In the genomic region with DNA sequence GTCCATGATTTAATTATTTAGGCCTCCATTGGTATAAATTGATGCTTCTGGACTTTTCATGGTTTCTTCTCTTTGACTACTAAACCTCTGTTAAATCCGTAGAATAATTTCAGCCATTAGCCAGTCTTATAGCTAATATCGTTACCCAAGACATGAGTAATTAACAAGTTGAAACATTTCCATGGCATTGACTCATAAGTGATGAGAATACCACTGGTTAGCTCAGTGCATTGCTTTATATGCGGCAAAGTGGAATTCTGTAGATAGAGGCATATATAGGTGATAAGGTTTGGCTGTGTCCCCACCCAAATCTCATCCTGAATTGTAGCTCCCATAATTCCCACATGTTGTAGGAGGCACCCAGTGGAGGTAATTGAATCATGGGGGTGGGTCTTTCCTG, we compare ENCODE assay signal across 27 cellular contexts.
"Had no signal": no experiment of that assay in that cellular context is flagged by ENCODE, and none has a peak within 500 bp of the region (broad histone marks: within the 10 kb centered on the region; RNA-seq: fewer than 3 reads in every experiment).

No MANE protein-coding gene starts in this region.

- H3K9me3 Mint-ChIP-seq: activated CD4-positive, alpha-beta memory T cell treated with anti-CD3 and anti-CD28 coated beads for 36 hours; activated CD4-positive, alpha-beta T cell treated with anti-CD3 and anti-CD28 coated beads, Interleukin-2, amount 10 ng/mL, durations not matched to agents 24 days and 14 days; activated naive CD4-positive, alpha-beta T cell treated with anti-CD3 and anti-CD28 coated beads, Interleukin-2, amount 10 ng/mL, durations not matched to agents 7 days and 5 days; activated naive CD4-positive, alpha-beta T cell treated with anti-CD3 and anti-CD28 coated beads, Interleukin-2, amount 50 U/mL, for 72 hours; activated naive CD8-positive, alpha-beta T cell treated with anti-CD3 and anti-CD28 coated beads, Interleukin-2, amount 10 ng/mL, durations not matched to agents 7 days and 5 days; activated T-helper 1 cell treated with anti-CD3 and anti-CD28 coated beads, Interleukin-12 subunit alpha, Interleukin-12 subunit beta, Interleukin-2, Interleukin-4 antibody, amounts not matched to agents 30 ng/mL and 10 ng/mL and 1 ng/mL, durations not matched to agents 14 hours and 24 hours and 36 hours; brain; effector memory CD8-positive, alpha-beta T cell had no signal

- H3K27me3 Mint-ChIP-seq: activated CD4-positive, alpha-beta memory T cell treated with anti-CD3 and anti-CD28 coated beads for 36 hours; activated CD4-positive, alpha-beta T cell treated with anti-CD3 and anti-CD28 coated beads for 36 hours; activated CD4-positive, alpha-beta T cell treated with anti-CD3 and anti-CD28 coated beads, Interleukin-2, amount 10 ng/mL, durations not matched to agents 24 days and 14 days; activated CD8-positive, alpha-beta memory T cell treated with anti-CD3 and anti-CD28 coated beads, Interleukin-2, amount 10 ng/mL, durations not matched to agents 7 days and 5 days; activated naive CD4-positive, alpha-beta T cell treated with anti-CD3 and anti-CD28 coated beads, Interleukin-2, amount 10 ng/mL, durations not matched to agents 7 days and 5 days; activated naive CD8-positive, alpha-beta T cell treated with anti-CD3 and anti-CD28 coated beads, Interleukin-2, amount 10 ng/mL, durations not matched to agents 7 days and 5 days; brain; effector memory CD8-positive, alpha-beta T cell had no signal

- H3K27me3 ChIP-seq: ascending aorta, esophagus muscularis mucosa had no signal

- H3K9me3 ChIP-seq: ascending aorta, esophagus muscularis mucosa had no signal

- H3K4me1 Mint-ChIP-seq: activated CD4-positive, alpha-beta T cell treated with anti-CD3 and anti-CD28 coated beads for 36 hours; activated CD4-positive, alpha-beta T cell treated with anti-CD3 and anti-CD28 coated beads, Interleukin-2, amount 10 ng/mL, durations not matched to agents 24 days and 14 days; activated CD8-positive, alpha-beta memory T cell treated with anti-CD3 and anti-CD28 coated beads, Interleukin-2, amount 10 ng/mL, durations not matched to agents 7 days and 5 days; activated naive CD4-positive, alpha-beta T cell treated with anti-CD3 and anti-CD28 coated beads, Interleukin-2, amount 10 ng/mL, durations not matched to agents 7 days and 5 days; activated naive CD8-positive, alpha-beta T cell treated with anti-CD3 and anti-CD28 coated beads, Interleukin-2, amount 10 ng/mL, durations not matched to agents 7 days and 5 days had no signal

- H3K36me3 Mint-ChIP-seq: activated CD4-positive, alpha-beta memory T cell treated with anti-CD3 and anti-CD28 coated beads for 36 hours; activated CD8-positive, alpha-beta memory T cell treated with anti-CD3 and anti-CD28 coated beads, Interleukin-2, amount 10 ng/mL, durations not matched to agents 7 days and 5 days; activated naive CD4-positive, alpha-beta T cell treated with anti-CD3 and anti-CD28 coated beads, Interleukin-2, amount 10 ng/mL, durations not matched to agents 7 days and 5 days; activated naive CD4-positive, alpha-beta T cell treated with anti-CD3 and anti-CD28 coated beads, Interleukin-2, amount 50 U/mL, for 72 hours; activated naive CD8-positive, alpha-beta T cell treated with anti-CD3 and anti-CD28 coated beads, Interleukin-2, amount 10 ng/mL, durations not matched to agents 7 days and 5 days; brain had no signal

- H3K27ac Mint-ChIP-seq: activated CD4-positive, alpha-beta memory T cell treated with anti-CD3 and anti-CD28 coated beads for 36 hours; activated CD4-positive, alpha-beta T cell treated with anti-CD3 and anti-CD28 coated beads for 36 hours; activated CD4-positive, alpha-beta T cell treated with anti-CD3 and anti-CD28 coated beads, Interleukin-2, amount 10 ng/mL, durations not matched to agents 24 days and 14 days; activated CD8-positive, alpha-beta memory T cell treated with anti-CD3 and anti-CD28 coated beads, Interleukin-2, amount 10 ng/mL, durations not matched to agents 7 days and 5 days; activated CD8-positive, alpha-beta T cell treated with anti-CD3 and anti-CD28 coated beads, Interleukin-2, amount 10 ng/mL, durations not matched to agents 7 days and 5 days; activated naive CD4-positive, alpha-beta T cell treated with anti-CD3 and anti-CD28 coated beads, Interleukin-2, amount 10 ng/mL, durations not matched to agents 7 days and 5 days; activated naive CD4-positive, alpha-beta T cell treated with anti-CD3 and anti-CD28 coated beads, Interleukin-2, amount 50 U/mL, for 72 hours; activated naive CD8-positive, alpha-beta T cell treated with anti-CD3 and anti-CD28 coated beads, Interleukin-2, amount 10 ng/mL, durations not matched to agents 7 days and 5 days; activated T-helper 1 cell treated with anti-CD3 and anti-CD28 coated beads, Interleukin-12 subunit alpha, Interleukin-12 subunit beta, Interleukin-2, Interleukin-4 antibody, amounts not matched to agents 30 ng/mL and 10 ng/mL and 1 ng/mL, durations not matched to agents 14 hours and 24 hours and 36 hours; brain; effector memory CD8-positive, alpha-beta T cell had no signal

- H3K4me3 ChIP-seq: ascending aorta, esophagus muscularis mucosa had no signal

- ATAC-seq: activated CD4-positive, alpha-beta T cell treated with anti-CD3 and anti-CD28 coated beads for 36 hours; activated CD8-positive, alpha-beta memory T cell treated with anti-CD3 and anti-CD28 coated beads, Interleukin-2, amount 10 ng/mL, durations not matched to agents 7 days and 5 days; activated CD8-positive, alpha-beta T cell treated with anti-CD3 and anti-CD28 coated beads, Interleukin-2, amount 10 ng/mL, durations not matched to agents 7 days and 5 days; activated naive CD4-positive, alpha-beta T cell treated with anti-CD3 and anti-CD28 coated beads, Interleukin-2, amount 50 U/mL, for 72 hours; effector memory CD8-positive, alpha-beta T cell had no signal

- H3K4me3 Mint-ChIP-seq: activated CD4-positive, alpha-beta memory T cell treated with anti-CD3 and anti-CD28 coated beads for 36 hours; activated CD4-positive, alpha-beta T cell treated with anti-CD3 and anti-CD28 coated beads for 36 hours; activated CD4-positive, alpha-beta T cell treated with anti-CD3 and anti-CD28 coated beads, Interleukin-2, amount 10 ng/mL, durations not matched to agents 24 days and 14 days; activated CD8-positive, alpha-beta memory T cell treated with anti-CD3 and anti-CD28 coated beads, Interleukin-2, amount 10 ng/mL, durations not matched to agents 7 days and 5 days; activated CD8-positive, alpha-beta T cell treated with anti-CD3 and anti-CD28 coated beads, Interleukin-2, amount 10 ng/mL, durations not matched to agents 7 days and 5 days; activated naive CD4-positive, alpha-beta T cell treated with anti-CD3 and anti-CD28 coated beads, Interleukin-2, amount 10 ng/mL, durations not matched to agents 7 days and 5 days; activated naive CD8-positive, alpha-beta T cell treated with anti-CD3 and anti-CD28 coated beads, Interleukin-2, amount 10 ng/mL, durations not matched to agents 7 days and 5 days; activated T-helper 1 cell treated with anti-CD3 and anti-CD28 coated beads, Interleukin-12 subunit alpha, Interleukin-12 subunit beta, Interleukin-2, Interleukin-4 antibody, amounts not matched to agents 30 ng/mL and 10 ng/mL and 1 ng/mL, durations not matched to agents 14 hours and 24 hours and 36 hours; brain; effector memory CD8-positive, alpha-beta T cell had no signal

- H3K27ac ChIP-seq: ascending aorta, esophagus muscularis mucosa had no signal

- FAIRE-seq: frontal cortex had no signal

- DNase-seq: activated CD4-positive, alpha-beta memory T cell treated with anti-CD3 and anti-CD28 coated beads for 36 hours; activated CD4-positive, alpha-beta T cell treated with anti-CD3 and anti-CD28 coated beads for 36 hours; activated CD4-positive, alpha-beta T cell treated with anti-CD3 and anti-CD28 coated beads, Interleukin-2, amount 10 ng/mL, durations not matched to agents 24 days and 14 days; activated CD4-positive, CD25-positive, alpha-beta regulatory T cell; activated CD4-positive, CD25-positive, alpha-beta regulatory T cell treated with anti-CD3 and anti-CD28 coated beads, Interleukin-2, amount 50 U/mL, for 72 hours; activated CD8-positive, alpha-beta memory T cell treated with anti-CD3 and anti-CD28 coated beads, Interleukin-2, amount 10 ng/mL, durations not matched to agents 7 days and 5 days; activated CD8-positive, alpha-beta memory T cell treated with anti-CD3 and anti-CD28 coated beads, Interleukin-2, amount 50 U/mL, for 4 hours; activated CD8-positive, alpha-beta T cell treated with anti-CD3 and anti-CD28 coated beads, Interleukin-2, amount 10 ng/mL, durations not matched to agents 7 days and 5 days; activated gamma-delta T cell; activated naive CD4-positive, alpha-beta T cell; activated naive CD4-positive, alpha-beta T cell treated with anti-CD3 and anti-CD28 coated beads, Interleukin-2, amount 10 ng/mL, durations not matched to agents 7 days and 5 days; activated naive CD8-positive, alpha-beta T cell treated with anti-CD3 and anti-CD28 coated beads, Interleukin-2, amount 10 ng/mL, durations not matched to agents 7 days and 5 days; activated T-cell treated with anti-CD3 and anti-CD28 coated beads, Interleukin-2, amount 50 U/mL, for 1 hour; activated T-cell treated with anti-CD3 and anti-CD28 coated beads, Interleukin-2, amount 50 U/mL, for 48 hours; caudate nucleus; cortex of kidney; dermis blood vessel endothelial cell; effector CD4-positive, alpha-beta T cell; effector memory CD8-positive, alpha-beta T cell; head of caudate nucleus; T-helper 2 cell had no signal

- H3K4me1 ChIP-seq: ascending aorta had no signal

- H3K36me3 ChIP-seq: ascending aorta, esophagus muscularis mucosa had no signal
